Comparison of ENCODE assay signal across 1 cellular context in genomic region chr4:99893991-99894981, GRCh38.
A peak's percentile ranks its signal among the peaks of the same experiment; 100 is the strongest.
TF ChIP-seq lines count a peak whose summit lies in the region.

TSS of gene LAMTOR3 (minus strand) at chr4:99894427. CDS start at chr4:99893963, 464 bp downstream.

TF ChIP-seq in HepG2, 621 proteins besides CTCF, POLR2A, EP300 and RAD21 (continued from another document and continues in another):
- 0 out of 2 replicates have a peak, but pooled peaks have one; percentile 29 for TF ChIP-seq MTERF4 (CRISPR knock-in tag; IDR thresholded peaks at IDR 0.05)
- TF ChIP-seq ZNF75D (CRISPR knock-in tag; IDR thresholded peaks at IDR 0.05; ENCODE audit: borderline replicate concordance) = no peak
- TF ChIP-seq ZNF780A (CRISPR knock-in tag; IDR thresholded peaks at IDR 0.05) = no peak
- peak; percentile 86 for TF ChIP-seq ELF1 (CRISPR knock-in tag; IDR thresholded peaks at IDR 0.05)
- TF ChIP-seq ZGPAT (CRISPR knock-in tag; IDR thresholded peaks at IDR 0.05) = peak; percentile 57; the same call in 1 of the 2 replicates
- peak; percentile 88 for TF ChIP-seq POLR2AphosphoS5 (IDR thresholded peaks at IDR 0.05; ENCODE audit: low read depth, low read length)
- peak; percentile 76 for TF ChIP-seq ELF3 (CRISPR knock-in tag; IDR thresholded peaks at IDR 0.05)
- TF ChIP-seq KAT8 (CRISPR knock-in tag; IDR thresholded peaks at IDR 0.05) = peak; percentile 99
- TF ChIP-seq ZNF546 (CRISPR knock-in tag; conservative IDR thresholded peaks at IDR 0.05) = 0 out of 2 replicates have a peak, but pooled peaks have one; percentile 46
- peak; percentile 81 for TF ChIP-seq MAX (IDR thresholded peaks at IDR 0.05)
- TF ChIP-seq ZNF740 (CRISPR knock-in tag; IDR thresholded peaks at IDR 0.05) = no peak; the same call in 1 of the 2 replicates
- TF ChIP-seq TFDP1 (CRISPR knock-in tag; IDR thresholded peaks at IDR 0.05; ENCODE audit: borderline replicate concordance) = 0 out of 2 replicates have a peak, but pooled peaks have one; percentile 39
- no peak for TF ChIP-seq ZNF562 (CRISPR knock-in tag; IDR thresholded peaks at IDR 0.05; ENCODE audit: borderline replicate concordance)
- TF ChIP-seq ZNF256 (CRISPR knock-in tag; conservative IDR thresholded peaks at IDR 0.05) = no peak
- TF ChIP-seq ZNF891 (CRISPR knock-in tag; IDR thresholded peaks at IDR 0.05) = 0 out of 2 replicates have a peak, but pooled peaks have one; percentile 53
- TF ChIP-seq THAP9 (CRISPR knock-in tag; IDR thresholded peaks at IDR 0.05; ENCODE audit: borderline replicate concordance) = 0 out of 2 replicates have a peak, but pooled peaks have one; percentile 44
- TF ChIP-seq ASH2L (IDR thresholded peaks at IDR 0.05; ENCODE audit: insufficient read length, low read depth, low read length) = peak; percentile 69
- no peak for TF ChIP-seq CHCHD3 (CRISPR knock-in tag; IDR thresholded peaks at IDR 0.05)
- TF ChIP-seq ZNF605 (CRISPR knock-in tag; IDR thresholded peaks at IDR 0.05) = peak; percentile 56; the same call in 1 of the 2 replicates
- TF ChIP-seq TAF15 (IDR thresholded peaks at IDR 0.05; ENCODE audit: low read depth, low read length, poor library complexity, severe bottlenecking) = no peak
- TF ChIP-seq MXI1 (IDR thresholded peaks at IDR 0.05; ENCODE audit: borderline replicate concordance, low read depth, low read length) = peak; percentile 76; the same call in 1 of the 3 replicates
- TF ChIP-seq SALL1 (CRISPR knock-in tag; IDR thresholded peaks at IDR 0.05) = peak; percentile 61; the same call in 1 of the 2 replicates
- peak; percentile 47; the same call in 1 of the 2 replicates for TF ChIP-seq ZNF691 (CRISPR knock-in tag; IDR thresholded peaks at IDR 0.05; ENCODE audit: borderline replicate concordance, low read depth)
- peak; percentile 72 for TF ChIP-seq TFAP4 (IDR thresholded peaks at IDR 0.05; ENCODE audit: borderline replicate concordance, low read depth)
- TF ChIP-seq ZNF749 (CRISPR knock-in tag; IDR thresholded peaks at IDR 0.05; ENCODE audit: borderline replicate concordance) = no peak
- no peak for TF ChIP-seq MTA3 (CRISPR knock-in tag; IDR thresholded peaks at IDR 0.05)
- TF ChIP-seq DZIP1 (CRISPR knock-in tag; IDR thresholded peaks at IDR 0.05) = no peak
- peak; percentile 16; the same call in 1 of the 2 replicates for TF ChIP-seq MXD4 (CRISPR knock-in tag; IDR thresholded peaks at IDR 0.05)
- TF ChIP-seq ZNF225 (CRISPR knock-in tag; IDR thresholded peaks at IDR 0.05) = no peak
- TF ChIP-seq PAWR (CRISPR knock-in tag; IDR thresholded peaks at IDR 0.05; ENCODE audit: borderline replicate concordance) = no peak
- peak; percentile 91 for TF ChIP-seq KDM2A (CRISPR knock-in tag; IDR thresholded peaks at IDR 0.05; ENCODE audit: borderline replicate concordance, low read depth)
- no peak for TF ChIP-seq ZNF724P (CRISPR knock-in tag; IDR thresholded peaks at IDR 0.05; ENCODE audit: borderline replicate concordance)
- peak; percentile 64; the same call in 1 of the 2 replicates for TF ChIP-seq HCFC1 (IDR thresholded peaks at IDR 0.05; ENCODE audit: low read depth, low read length)
- TF ChIP-seq FOXK1 (CRISPR knock-in tag; IDR thresholded peaks at IDR 0.05; ENCODE audit: borderline replicate concordance, low read depth) = peak; percentile 44; the same call in 1 of the 2 replicates
- 0 out of 2 replicates have a peak, but pooled peaks have one; percentile 24 for TF ChIP-seq ZNF746 (CRISPR knock-in tag; IDR thresholded peaks at IDR 0.05)
- no peak for TF ChIP-seq PAF1 (CRISPR knock-in tag; IDR thresholded peaks at IDR 0.05)
- peak; percentile 70 for TF ChIP-seq HOXA3 (CRISPR knock-in tag; IDR thresholded peaks at IDR 0.05)
- TF ChIP-seq THAP11 (CRISPR knock-in tag; IDR thresholded peaks at IDR 0.05) = peak; percentile 91
- TF ChIP-seq KLF11 (CRISPR knock-in tag; IDR thresholded peaks at IDR 0.05) = no peak; the same call in 1 of the 2 replicates
- TF ChIP-seq POGZ (CRISPR knock-in tag; IDR thresholded peaks at IDR 0.05) = peak; percentile 48; the same call in 1 of the 2 replicates
- no peak for TF ChIP-seq MEIS2 (CRISPR knock-in tag; IDR thresholded peaks at IDR 0.05)
- peak; percentile 91 for TF ChIP-seq KDM5A (IDR thresholded peaks at IDR 0.05; ENCODE audit: borderline replicate concordance, low read length)
- peak; percentile 82 for TF ChIP-seq KMT2A (CRISPR knock-in tag; IDR thresholded peaks at IDR 0.05)
